In the genomic region with DNA sequence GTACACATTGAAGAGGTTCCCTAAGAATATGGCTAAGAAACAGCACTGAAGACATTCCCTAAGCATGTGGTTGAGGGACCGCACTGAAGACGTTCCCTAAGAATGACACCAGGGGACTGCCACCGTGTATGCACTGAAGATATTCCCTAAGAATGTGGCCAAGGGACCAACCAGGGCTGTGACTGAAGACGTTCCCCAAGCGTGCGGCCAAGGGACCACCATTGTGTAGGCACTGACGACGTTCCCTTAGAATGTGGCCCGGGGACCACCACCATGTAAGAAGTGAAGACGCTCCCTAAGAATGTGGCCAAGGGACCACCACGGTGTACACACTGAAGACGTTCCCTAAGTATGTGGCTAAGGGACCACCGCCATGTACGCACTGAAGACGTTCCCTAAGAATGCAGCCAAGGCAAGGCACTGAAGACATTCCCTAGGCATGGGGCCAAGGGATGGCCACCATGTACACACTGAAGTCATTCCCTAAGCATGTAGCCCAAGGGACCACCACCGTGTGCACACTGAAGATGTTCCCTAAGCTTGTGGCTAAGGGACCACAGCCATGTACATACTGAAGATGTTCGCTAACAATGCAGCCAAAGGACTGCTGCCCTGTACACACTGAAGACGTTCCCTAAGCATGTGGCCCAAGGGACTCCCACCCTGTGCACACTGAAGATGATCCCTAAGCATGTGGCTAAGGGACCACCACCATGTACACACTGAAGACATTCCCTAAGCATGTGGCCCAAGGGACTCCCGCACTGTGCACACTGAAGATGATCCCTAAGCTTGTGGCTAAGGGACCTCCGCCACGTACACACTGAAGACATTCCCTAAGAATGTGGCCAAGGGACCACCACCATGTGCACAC, we compare ENCODE assay signal across 3 cellular contexts.
A peak's percentile ranks its signal among the peaks of the same experiment; 100 is the strongest.
TF ChIP-seq lines count a peak whose summit lies in the region.

No MANE protein-coding gene starts in this region.

TF ChIP-seq in HCT116, 20 proteins besides CTCF, POLR2A, EP300 and RAD21:
- TF ChIP-seq ZNF274 (IDR thresholded peaks at IDR 0.05; ENCODE audit: low read depth, low read length) (no peak), EZH2 (IDR thresholded peaks at IDR 0.05) (no peak), ZFX (IDR thresholded peaks at IDR 0.05) (no peak), YY1 (IDR thresholded peaks at IDR 0.05; ENCODE audit: extremely low read depth, insufficient replicate concordance, low read depth, low read length) (no peak), TCF7L2 (IDR thresholded peaks at IDR 0.05; ENCODE audit: borderline replicate concordance, extremely low read depth, insufficient read depth, insufficient read length) (no peak), FOSL1 (IDR thresholded peaks at IDR 0.05; ENCODE audit: low read depth) (no peak), EGR1 (IDR thresholded peaks at IDR 0.05; ENCODE audit: low read depth) (no peak)
- TF ChIP-seq, protein P1, sequence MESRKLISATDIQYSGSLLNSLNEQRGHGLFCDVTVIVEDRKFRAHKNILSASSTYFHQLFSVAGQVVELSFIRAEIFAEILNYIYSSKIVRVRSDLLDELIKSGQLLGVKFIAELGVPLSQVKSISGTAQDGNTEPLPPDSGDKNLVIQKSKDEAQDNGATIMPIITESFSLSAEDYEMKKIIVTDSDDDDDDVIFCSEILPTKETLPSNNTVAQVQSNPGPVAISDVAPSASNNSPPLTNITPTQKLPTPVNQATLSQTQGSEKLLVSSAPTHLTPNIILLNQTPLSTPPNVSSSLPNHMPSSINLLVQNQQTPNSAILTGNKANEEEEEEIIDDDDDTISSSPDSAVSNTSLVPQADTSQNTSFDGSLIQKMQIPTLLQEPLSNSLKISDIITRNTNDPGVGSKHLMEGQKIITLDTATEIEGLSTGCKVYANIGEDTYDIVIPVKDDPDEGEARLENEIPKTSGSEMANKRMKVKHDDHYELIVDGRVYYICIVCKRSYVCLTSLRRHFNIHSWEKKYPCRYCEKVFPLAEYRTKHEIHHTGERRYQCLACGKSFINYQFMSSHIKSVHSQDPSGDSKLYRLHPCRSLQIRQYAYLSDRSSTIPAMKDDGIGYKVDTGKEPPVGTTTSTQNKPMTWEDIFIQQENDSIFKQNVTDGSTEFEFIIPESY (IDR thresholded peaks at IDR 0.05; ENCODE audit: extremely low read depth, insufficient replicate concordance, low read length) = no peak

TF ChIP-seq in K562, 482 proteins besides CTCF, POLR2A, EP300 and RAD21:
- TF ChIP-seq RNF2 (IDR thresholded peaks at IDR 0.05) (peak; percentile 20; the same call in 1 of the 2 replicates), NCOA2 (IDR thresholded peaks at IDR 0.05; ENCODE audit: partially characterized antibody in 2 of 2) (peak in 1 of 2 experiments; percentile 96), XRCC5 (IDR thresholded peaks at IDR 0.05; ENCODE audit: low read depth, low read length) (no peak), FOXA3 (CRISPR knock-in tag; conservative IDR thresholded peaks at IDR 0.05 in 1 of 2, IDR thresholded peaks at IDR 0.05 in 1 of 2) (no peak), HSF4 (CRISPR knock-in tag; IDR thresholded peaks at IDR 0.05; ENCODE audit: borderline replicate concordance) (no peak), CBX3 (IDR thresholded peaks at IDR 0.05; ENCODE audit: borderline replicate concordance in 1 of 2, low read length in 2 of 2) (0 out of 3 replicates have a peak, but pooled peaks of 1 of the 2 experiments have one; percentile 13), NFIC (IDR thresholded peaks at IDR 0.05) (peak; percentile 69), TCF7L2 (IDR thresholded peaks at IDR 0.05; ENCODE audit: low read depth, low read length) (no peak), NEUROD1 (IDR thresholded peaks at IDR 0.05; ENCODE audit: borderline replicate concordance, low read depth, low read length, partially characterized antibody) (peak; percentile 21), ARHGAP35 (IDR thresholded peaks at IDR 0.05; ENCODE audit: partially characterized antibody) (no peak)
- TF ChIP-seq, protein P2, sequence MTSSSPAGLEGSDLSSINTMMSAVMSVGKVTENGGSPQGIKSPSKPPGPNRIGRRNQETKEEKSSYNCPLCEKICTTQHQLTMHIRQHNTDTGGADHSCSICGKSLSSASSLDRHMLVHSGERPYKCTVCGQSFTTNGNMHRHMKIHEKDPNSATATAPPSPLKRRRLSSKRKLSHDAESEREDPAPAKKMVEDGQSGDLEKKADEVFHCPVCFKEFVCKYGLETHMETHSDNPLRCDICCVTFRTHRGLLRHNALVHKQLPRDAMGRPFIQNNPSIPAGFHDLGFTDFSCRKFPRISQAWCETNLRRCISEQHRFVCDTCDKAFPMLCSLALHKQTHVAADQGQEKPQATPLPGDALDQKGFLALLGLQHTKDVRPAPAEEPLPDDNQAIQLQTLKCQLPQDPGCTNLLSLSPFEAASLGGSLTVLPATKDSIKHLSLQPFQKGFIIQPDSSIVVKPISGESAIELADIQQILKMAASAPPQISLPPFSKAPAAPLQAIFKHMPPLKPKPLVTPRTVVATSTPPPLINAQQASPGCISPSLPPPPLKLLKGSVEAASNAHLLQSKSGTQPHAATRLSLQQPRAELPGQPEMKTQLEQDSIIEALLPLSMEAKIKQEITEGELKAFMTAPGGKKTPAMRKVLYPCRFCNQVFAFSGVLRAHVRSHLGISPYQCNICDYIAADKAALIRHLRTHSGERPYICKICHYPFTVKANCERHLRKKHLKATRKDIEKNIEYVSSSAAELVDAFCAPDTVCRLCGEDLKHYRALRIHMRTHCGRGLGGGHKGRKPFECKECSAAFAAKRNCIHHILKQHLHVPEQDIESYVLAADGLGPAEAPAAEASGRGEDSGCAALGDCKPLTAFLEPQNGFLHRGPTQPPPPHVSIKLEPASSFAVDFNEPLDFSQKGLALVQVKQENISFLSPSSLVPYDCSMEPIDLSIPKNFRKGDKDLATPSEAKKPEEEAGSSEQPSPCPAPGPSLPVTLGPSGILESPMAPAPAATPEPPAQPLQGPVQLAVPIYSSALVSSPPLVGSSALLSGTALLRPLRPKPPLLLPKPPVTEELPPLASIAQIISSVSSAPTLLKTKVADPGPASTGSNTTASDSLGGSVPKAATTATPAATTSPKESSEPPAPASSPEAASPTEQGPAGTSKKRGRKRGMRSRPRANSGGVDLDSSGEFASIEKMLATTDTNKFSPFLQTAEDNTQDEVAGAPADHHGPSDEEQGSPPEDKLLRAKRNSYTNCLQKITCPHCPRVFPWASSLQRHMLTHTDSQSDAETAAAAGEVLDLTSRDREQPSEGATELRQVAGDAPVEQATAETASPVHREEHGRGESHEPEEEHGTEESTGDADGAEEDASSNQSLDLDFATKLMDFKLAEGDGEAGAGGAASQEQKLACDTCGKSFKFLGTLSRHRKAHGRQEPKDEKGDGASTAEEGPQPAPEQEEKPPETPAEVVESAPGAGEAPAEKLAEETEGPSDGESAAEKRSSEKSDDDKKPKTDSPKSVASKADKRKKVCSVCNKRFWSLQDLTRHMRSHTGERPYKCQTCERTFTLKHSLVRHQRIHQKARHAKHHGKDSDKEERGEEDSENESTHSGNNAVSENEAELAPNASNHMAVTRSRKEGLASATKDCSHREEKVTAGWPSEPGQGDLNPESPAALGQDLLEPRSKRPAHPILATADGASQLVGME (CRISPR knock-in tag; IDR thresholded peaks at IDR 0.05) = no peak
- TF ChIP-seq, protein P3, sequence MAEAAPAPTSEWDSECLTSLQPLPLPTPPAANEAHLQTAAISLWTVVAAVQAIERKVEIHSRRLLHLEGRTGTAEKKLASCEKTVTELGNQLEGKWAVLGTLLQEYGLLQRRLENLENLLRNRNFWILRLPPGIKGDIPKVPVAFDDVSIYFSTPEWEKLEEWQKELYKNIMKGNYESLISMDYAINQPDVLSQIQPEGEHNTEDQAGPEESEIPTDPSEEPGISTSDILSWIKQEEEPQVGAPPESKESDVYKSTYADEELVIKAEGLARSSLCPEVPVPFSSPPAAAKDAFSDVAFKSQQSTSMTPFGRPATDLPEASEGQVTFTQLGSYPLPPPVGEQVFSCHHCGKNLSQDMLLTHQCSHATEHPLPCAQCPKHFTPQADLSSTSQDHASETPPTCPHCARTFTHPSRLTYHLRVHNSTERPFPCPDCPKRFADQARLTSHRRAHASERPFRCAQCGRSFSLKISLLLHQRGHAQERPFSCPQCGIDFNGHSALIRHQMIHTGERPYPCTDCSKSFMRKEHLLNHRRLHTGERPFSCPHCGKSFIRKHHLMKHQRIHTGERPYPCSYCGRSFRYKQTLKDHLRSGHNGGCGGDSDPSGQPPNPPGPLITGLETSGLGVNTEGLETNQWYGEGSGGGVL (CRISPR knock-in tag; IDR thresholded peaks at IDR 0.05) = no peak

TF ChIP-seq in HepG2, 621 proteins besides CTCF, POLR2A, EP300 and RAD21:
- TF ChIP-seq, protein P4, sequence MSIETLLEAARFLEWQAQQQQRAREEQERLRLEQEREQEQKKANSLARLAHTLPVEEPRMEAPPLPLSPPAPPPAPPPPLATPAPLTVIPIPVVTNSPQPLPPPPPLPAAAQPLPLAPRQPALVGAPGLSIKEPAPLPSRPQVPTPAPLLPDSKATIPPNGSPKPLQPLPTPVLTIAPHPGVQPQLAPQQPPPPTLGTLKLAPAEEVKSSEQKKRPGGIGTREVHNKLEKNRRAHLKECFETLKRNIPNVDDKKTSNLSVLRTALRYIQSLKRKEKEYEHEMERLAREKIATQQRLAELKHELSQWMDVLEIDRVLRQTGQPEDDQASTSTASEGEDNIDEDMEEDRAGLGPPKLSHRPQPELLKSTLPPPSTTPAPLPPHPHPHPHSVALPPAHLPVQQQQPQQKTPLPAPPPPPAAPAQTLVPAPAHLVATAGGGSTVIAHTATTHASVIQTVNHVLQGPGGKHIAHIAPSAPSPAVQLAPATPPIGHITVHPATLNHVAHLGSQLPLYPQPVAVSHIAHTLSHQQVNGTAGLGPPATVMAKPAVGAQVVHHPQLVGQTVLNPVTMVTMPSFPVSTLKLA (IDR thresholded peaks at IDR 0.05) = 0 out of 2 replicates have a peak, but pooled peaks have one; percentile 14
- no peak for TF ChIP-seq ZEB1 (IDR thresholded peaks at IDR 0.05; ENCODE audit: insufficient replicate concordance, low read depth)
